8 cellular contexts compared by ENCODE assay signal in the genomic region with DNA sequence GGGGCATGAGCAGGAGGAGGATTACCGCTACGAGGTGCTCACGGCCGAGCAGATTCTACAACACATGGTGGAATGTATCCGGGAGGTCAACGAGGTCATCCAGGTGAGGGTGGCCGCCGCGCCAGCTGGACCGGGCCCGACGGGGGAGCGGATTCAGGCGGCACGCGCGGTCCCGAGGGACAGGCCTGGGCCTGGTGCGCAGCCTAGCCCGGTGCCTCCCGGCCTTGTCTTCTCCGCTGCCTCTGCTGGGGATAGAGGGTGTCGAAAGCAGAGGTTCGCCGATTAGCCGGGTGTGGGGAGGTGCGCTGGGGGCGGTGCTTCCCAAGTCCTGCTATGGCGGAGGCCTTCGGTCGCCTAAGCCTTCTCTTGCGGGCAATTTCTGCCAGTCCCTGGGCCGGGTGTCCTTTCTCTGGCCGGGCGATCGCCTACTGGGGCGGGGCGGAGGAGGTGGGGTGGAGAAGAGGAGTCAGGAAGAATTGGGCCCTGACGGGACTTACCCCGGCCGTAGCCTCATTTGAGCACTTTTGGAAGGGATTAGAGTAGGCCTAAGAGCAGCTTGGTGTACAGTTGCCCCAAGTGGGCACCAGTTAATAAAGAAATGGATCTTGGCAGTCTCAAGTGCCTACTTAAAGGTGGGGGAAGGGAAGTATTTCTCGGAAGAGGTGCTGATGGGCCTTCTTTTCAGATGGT. TPM values are rescaled to one million over a fixed set of nuclear protein-coding genes. Genes with fewer than 3 reads are reported as not detected.
A peak's percentile ranks its signal among the peaks of the same experiment; 100 is the strongest.
DNase-seq lines count a peak whose midpoint lies in the region; ATAC-seq and TF ChIP-seq lines count a peak whose summit lies in the region.

No MANE protein-coding gene starts in this region.

- peak; percentile 10 for TF ChIP-seq CTCF in OCI-LY7 (conservative IDR thresholded peaks at IDR 0.05; ENCODE audit: low read length)

- H3K4me2 ChIP-seq in OCI-LY7 (ENCODE audit: low read length) = peak overlapping the region; percentile 96

- peak overlapping the region; percentile 98 for H3K9ac ChIP-seq in muscle layer of colon (ENCODE audit: low read length)

- 1 to 2% methylated on average over 39 to 42 of the region's 42 CpGs for WGBS in esophagus, 2 donors

- H3K4me3 Mint-ChIP-seq in CD4-positive, CD25-positive, alpha-beta regulatory T cell = peak overlapping the region; percentile 95 to 99 (median 97)

- CTCF ChIA-PET in OCI-LY7 (lab: Charles Lee; ENCODE audit: unreplicated experiment) = no interaction called here

- intact Hi-C loops in OCI-LY7 (cut with micrococcal nuclease; ENCODE audit: unreplicated experiment) = loop anchor here (2.0 to 10.0 kb wide), 3 partner anchors 203 to 244 kb away; a partner anchor contains a TSS

- H3K4me1 ChIP-seq in CD4-positive, CD25-positive, alpha-beta regulatory T cell (ENCODE audit: control insufficient read depth, insufficient read depth, low read length, poor library complexity, severe bottlenecking) = peaks cover 54% of the 10 kb centered on the region
- H3K4me1 ChIP-seq in OCI-LY7 (ENCODE audit: insufficient read depth, low read length, poor library complexity, severe bottlenecking) = peaks cover 30% of the 10 kb centered on the region
- H3K4me1 ChIP-seq in esophagus (ENCODE audit: control insufficient read depth in 2 of 2, insufficient read depth in 2 of 2, low read length in 1 of 2) = no peaks in the 10 kb centered on the region
- H3K4me1 ChIP-seq in muscle layer of colon (ENCODE audit: insufficient read depth, low read length) = peaks cover 50% of the 10 kb centered on the region

- H4K20me1 ChIP-seq in OCI-LY7 (ENCODE audit: insufficient read depth, low read length) = peaks cover 20% of the 10 kb centered on the region

- H3K36me3 ChIP-seq in CD4-positive, CD25-positive, alpha-beta regulatory T cell (ENCODE audit: control insufficient read depth, insufficient read depth, low read length) = peaks cover 13% of the 10 kb centered on the region
- H3K36me3 ChIP-seq in OCI-LY7 (ENCODE audit: insufficient read depth, low read length) = peaks cover 50% of the 10 kb centered on the region
- H3K36me3 ChIP-seq in esophagus (ENCODE audit: control insufficient read depth in 2 of 2, insufficient read depth in 2 of 2, low read length in 1 of 2) = no peaks in the 10 kb centered on the region
- no peaks in the 10 kb centered on the region for H3K36me3 ChIP-seq in muscle layer of colon (ENCODE audit: insufficient read depth, low read length)

- POLR2A ChIA-PET in OCI-LY7 (lab: Charles Lee) = interaction anchor here (0.7 to 1.8 kb wide), 3 partner anchors 11 to 55 kb away, joined by 3 to 5 read pairs (median 5); no protein-coding TSS in a partner anchor

- no peaks in the 10 kb centered on the region for H3K9me3 ChIP-seq in CD4-positive, CD25-positive, alpha-beta regulatory T cell (ENCODE audit: control insufficient read depth in 2 of 2, low read length in 2 of 2)
- H3K9me3 ChIP-seq in OCI-LY7 (ENCODE audit: low read length) (no peaks in the 10 kb centered on the region), esophagus (ENCODE audit: control insufficient read depth in 2 of 2, insufficient read depth in 1 of 2, low read depth in 1 of 2, low read length in 1 of 2) (no peaks in the 10 kb centered on the region), muscle layer of colon (ENCODE audit: low read length) (no peaks in the 10 kb centered on the region)

- H3K79me2 ChIP-seq in OCI-LY7 (ENCODE audit: insufficient read depth, low read depth, low read length) = peaks cover 56% of the 10 kb centered on the region

- peak; percentile 65 to 72 for ATAC-seq in CD4-positive, CD25-positive, alpha-beta regulatory T cell (ENCODE audit: low read depth in 2 of 2)
- peak; percentile 38 for ATAC-seq in GM19463 (IDR thresholded peaks at IDR 0.05; ENCODE audit: unreplicated experiment)

- no peaks in the 10 kb centered on the region for H3K27me3 ChIP-seq in CD4-positive, CD25-positive, alpha-beta regulatory T cell (ENCODE audit: control insufficient read depth, insufficient read depth, low read length)
- H3K27me3 ChIP-seq in esophagus (ENCODE audit: control insufficient read depth in 1 of 2, insufficient read depth in 2 of 2, low read length in 2 of 2) = no peaks in the 10 kb centered on the region
- no peaks in the 10 kb centered on the region for H3K27me3 ChIP-seq in muscle layer of colon (ENCODE audit: control insufficient read depth in 1 of 2, insufficient read depth in 2 of 2, low read length in 2 of 2)

- H3K27me3 Mint-ChIP-seq in CD4-positive, CD25-positive, alpha-beta regulatory T cell = peaks cover 6% of the 10 kb centered on the region

- BruUV-seq in OCI-LY7 (replicated peaks; lab: Mats Ljungman, UMichigan) = no TSS peak

- DNase-seq in CD4-positive, CD25-positive, alpha-beta regulatory T cell = peak; percentile 73 to 92 (median 82)
- DNase-seq in HS-27A (ENCODE audit: low read depth) (peak; percentile 73), OCI-LY7 (ENCODE audit: low spot score) (peak; percentile 83), activated T-cell treated with anti-CD3 and anti-CD28 coated beads for 48 hours (ENCODE audit: low read depth) (peak; percentile 72)
- peak; percentile 52 for DNase-seq in stimulated activated CD8-positive, alpha-beta memory T cell treated with anti-CD3 and anti-CD28 coated beads, Interleukin-7, amount 100 ng/mL, for 24 hours (ENCODE audit: low read depth)

- H3K36me3 Mint-ChIP-seq in CD4-positive, CD25-positive, alpha-beta regulatory T cell = peaks cover 15% of the 10 kb centered on the region

- peak overlapping the region; percentile 99 for H3K27ac ChIP-seq in CD4-positive, CD25-positive, alpha-beta regulatory T cell (ENCODE audit: insufficient read depth, low read length, poor library complexity, severe bottlenecking)
- H3K27ac ChIP-seq in OCI-LY7 (ENCODE audit: low read depth, low read length, poor library complexity, severe bottlenecking) (peak overlapping the region; percentile 85), esophagus (ENCODE audit: low read depth in 2 of 2, low read length in 1 of 2) (peak overlapping the region; percentile 100), muscle layer of colon (ENCODE audit: low read depth, low read length) (peak overlapping the region; percentile 100)

- H3K4me1 Mint-ChIP-seq in CD4-positive, CD25-positive, alpha-beta regulatory T cell = peaks cover 34 to 68% (median 48%) of the 10 kb centered on the region in 4 donors

- H3K9me3 Mint-ChIP-seq in CD4-positive, CD25-positive, alpha-beta regulatory T cell = peaks cover 0 to 1% (median 0%) of the 10 kb centered on the region in 7 donors

- H3K4me3 ChIP-seq in CD4-positive, CD25-positive, alpha-beta regulatory T cell (ENCODE audit: low read depth, low read length) = peak overlapping the region; percentile 91
- H3K4me3 ChIP-seq in OCI-LY7 (ENCODE audit: low read depth, low read length, poor library complexity, severe bottlenecking) (peak overlapping the region; percentile 94), esophagus (ENCODE audit: low read depth in 1 of 2, low read length in 2 of 2) (peak overlapping the region; percentile 64 to 89), muscle layer of colon (ENCODE audit: low read depth in 1 of 2, low read length in 2 of 2) (peak overlapping the region; percentile 78 to 91)

- no peaks in the 10 kb centered on the region for H3K9me2 ChIP-seq in OCI-LY7 (ENCODE audit: insufficient read depth, low read length)

- no peak overlapping the region for H2AFZ ChIP-seq in OCI-LY7 (ENCODE audit: low read length)

- H3K27ac Mint-ChIP-seq in CD4-positive, CD25-positive, alpha-beta regulatory T cell = peak overlapping the region; percentile 95 to 100 (median 98)

RNA-seq across cellular contexts. Expression of a gene that starts 0.9 kb away (rescaled TPM):
- 242 TPM for total RNA-seq in CD4-positive, CD25-positive, alpha-beta regulatory T cell
- 10 to 100 TPM; 13.1 to 22.8 (median 14.7) TPM for polyA plus RNA-seq in CD4-positive, CD25-positive, alpha-beta regulatory T cell
- total RNA-seq in OCI-LY7 (2014; rRNA removed; shearing (Covaris generic)) = 33.0 and 37.1 TPM in 2 replicates
- total RNA-seq in OCI-LY7 (2022) = 142 and 153 TPM in 2 replicates
- 10 to 100 TPM; 17.5 to 17.6 TPM for polyA plus RNA-seq in esophagus

Comparison
In these comparisons a context has a peak if more than half of its experiments do, and no peak if none do; other contexts are left out.
1. Peak in every context shown above with its lines: DNase-seq, ATAC-seq, H3K4me3 ChIP-seq and H3K27ac ChIP-seq.